1 cellular context compared by ENCODE assay signal in the genomic region with DNA sequence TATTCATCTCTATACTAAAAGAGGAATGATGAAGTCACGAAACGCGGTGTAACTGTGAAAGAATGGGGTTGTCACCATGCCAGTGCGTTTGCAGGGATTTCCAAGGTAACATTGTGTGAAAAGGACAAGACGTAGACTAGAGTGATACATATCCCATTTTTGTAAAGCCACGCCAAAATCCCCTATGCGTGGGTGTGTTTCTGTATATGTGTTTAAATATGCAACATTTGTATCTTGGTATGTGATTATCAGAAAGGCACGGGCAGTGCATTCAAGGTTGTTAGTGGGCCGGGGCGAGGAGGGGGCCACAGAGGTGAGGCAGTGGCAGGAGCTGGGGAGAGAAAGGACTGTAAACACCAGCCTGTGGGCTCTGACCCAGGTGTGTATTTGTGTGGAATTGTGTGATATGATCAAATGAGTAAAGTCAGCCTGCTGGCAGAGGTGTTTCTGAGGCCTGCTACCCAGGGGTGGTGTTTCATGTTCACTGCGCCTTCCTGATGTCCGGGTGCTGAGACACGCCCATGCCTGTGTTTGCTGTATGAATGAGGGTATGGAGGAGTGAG.
TF ChIP-seq lines count a peak whose summit lies in the region.

No MANE protein-coding gene starts in this region.

TF ChIP-seq in GM12878, 131 proteins besides CTCF, POLR2A, EP300 and RAD21 (continued from another document and continues in another):
- TF ChIP-seq, protein P1, sequence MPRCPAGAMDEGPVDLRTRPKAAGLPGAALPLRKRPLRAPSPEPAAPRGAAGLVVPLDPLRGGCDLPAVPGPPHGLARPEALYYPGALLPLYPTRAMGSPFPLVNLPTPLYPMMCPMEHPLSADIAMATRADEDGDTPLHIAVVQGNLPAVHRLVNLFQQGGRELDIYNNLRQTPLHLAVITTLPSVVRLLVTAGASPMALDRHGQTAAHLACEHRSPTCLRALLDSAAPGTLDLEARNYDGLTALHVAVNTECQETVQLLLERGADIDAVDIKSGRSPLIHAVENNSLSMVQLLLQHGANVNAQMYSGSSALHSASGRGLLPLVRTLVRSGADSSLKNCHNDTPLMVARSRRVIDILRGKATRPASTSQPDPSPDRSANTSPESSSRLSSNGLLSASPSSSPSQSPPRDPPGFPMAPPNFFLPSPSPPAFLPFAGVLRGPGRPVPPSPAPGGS (IDR thresholded peaks at IDR 0.05; ENCODE audit: borderline replicate concordance, insufficient read depth, low read depth, low read length, poor library complexity, severe bottlenecking) = no peak
- TF ChIP-seq ATF7 (IDR thresholded peaks at IDR 0.05; ENCODE audit: low read depth) (peak; percentile 90), EGR1 (IDR thresholded peaks at IDR 0.05; ENCODE audit: borderline replicate concordance in 1 of 2, low read depth in 2 of 2, low read length in 2 of 2) (peak in 1 of 2 experiments; percentile 81; a peak in 1 of 3 replicates), EED (IDR thresholded peaks at IDR 0.05; ENCODE audit: low read depth) (peak; percentile 63), MEF2A (IDR thresholded peaks at IDR 0.05; ENCODE audit: insufficient read depth, low read depth, low read length) (0 out of 2 replicates have a peak, but pooled peaks have one; percentile 36), LARP7 (IDR thresholded peaks at IDR 0.05) (no peak), RELA (IDR thresholded peaks at IDR 0.05; ENCODE audit: borderline replicate concordance, partially characterized antibody) (peak; percentile 85), DPF2 (IDR thresholded peaks at IDR 0.05) (peak; percentile 48; the same call in 1 of the 2 replicates), MEF2B (IDR thresholded peaks at IDR 0.05; ENCODE audit: partially characterized antibody, poor library complexity, severe bottlenecking) (peak; percentile 77), CHD2 (IDR thresholded peaks at IDR 0.05; ENCODE audit: borderline replicate concordance, low read depth, low read length) (peak; percentile 78; the same call in 1 of the 2 replicates), CREM (IDR thresholded peaks at IDR 0.05; ENCODE audit: low read depth) (peak; percentile 74; the same call in 1 of the 2 replicates), RUNX3 (IDR thresholded peaks at IDR 0.05; ENCODE audit: low read length) (peak; percentile 81), CBFB (IDR thresholded peaks at IDR 0.05; ENCODE audit: low read depth) (no peak), IKZF1 (conservative IDR thresholded peaks at IDR 0.05) (peak; percentile 72), NR2F1 (conservative IDR thresholded peaks at IDR 0.05) (peak; percentile 24; the same call in 1 of the 2 replicates), PAX5 (IDR thresholded peaks at IDR 0.05; ENCODE audit: borderline replicate concordance, low read depth, low read length) (peak; percentile 62; the same call in 1 of the 2 replicates), TARDBP (IDR thresholded peaks at IDR 0.05; ENCODE audit: borderline replicate concordance) (no peak), YY1 (IDR thresholded peaks at IDR 0.05; ENCODE audit: low read depth, low read length) (0 out of 2 replicates have a peak, but pooled peaks have one; percentile 18), BCL11A (IDR thresholded peaks at IDR 0.05; ENCODE audit: low read depth, low read length) (peak; percentile 81), NR2C2 (IDR thresholded peaks at IDR 0.05; ENCODE audit: borderline replicate concordance, control insufficient read depth, insufficient read length, low read depth) (no peak), MTA3 (IDR thresholded peaks at IDR 0.05; ENCODE audit: borderline replicate concordance, low read length) (no peak), CREB1 (IDR thresholded peaks at IDR 0.05; ENCODE audit: low read depth) (0 out of 2 replicates have a peak, but pooled peaks have one; percentile 68), POU2F2 (IDR thresholded peaks at IDR 0.05; ENCODE audit: borderline replicate concordance, low read depth, low read length) (0 out of 3 replicates have a peak, but pooled peaks have one; percentile 50), SP1 (IDR thresholded peaks at IDR 0.05; ENCODE audit: low read depth, low read length) (peak; percentile 53), BMI1 (IDR thresholded peaks at IDR 0.05; ENCODE audit: borderline replicate concordance) (peak; percentile 51; the same call in 1 of the 2 replicates), JUNB (IDR thresholded peaks at IDR 0.05) (peak; percentile 80), RFX5 (IDR thresholded peaks at IDR 0.05; ENCODE audit: low read depth, low read length) (no peak), NFIC (IDR thresholded peaks at IDR 0.05; ENCODE audit: low read depth, low read length) (peak; percentile 86), JUND (IDR thresholded peaks at IDR 0.05; ENCODE audit: low read depth, low read length) (peak; percentile 61; the same call in 1 of the 2 replicates), IKZF2 (IDR thresholded peaks at IDR 0.05) (peak; percentile 86; a peak in 2 of 4 replicates), NBN (IDR thresholded peaks at IDR 0.05) (peak; percentile 54; the same call in 1 of the 2 replicates), RBBP5 (conservative IDR thresholded peaks at IDR 0.05) (no peak)
- TF ChIP-seq, protein P2, sequence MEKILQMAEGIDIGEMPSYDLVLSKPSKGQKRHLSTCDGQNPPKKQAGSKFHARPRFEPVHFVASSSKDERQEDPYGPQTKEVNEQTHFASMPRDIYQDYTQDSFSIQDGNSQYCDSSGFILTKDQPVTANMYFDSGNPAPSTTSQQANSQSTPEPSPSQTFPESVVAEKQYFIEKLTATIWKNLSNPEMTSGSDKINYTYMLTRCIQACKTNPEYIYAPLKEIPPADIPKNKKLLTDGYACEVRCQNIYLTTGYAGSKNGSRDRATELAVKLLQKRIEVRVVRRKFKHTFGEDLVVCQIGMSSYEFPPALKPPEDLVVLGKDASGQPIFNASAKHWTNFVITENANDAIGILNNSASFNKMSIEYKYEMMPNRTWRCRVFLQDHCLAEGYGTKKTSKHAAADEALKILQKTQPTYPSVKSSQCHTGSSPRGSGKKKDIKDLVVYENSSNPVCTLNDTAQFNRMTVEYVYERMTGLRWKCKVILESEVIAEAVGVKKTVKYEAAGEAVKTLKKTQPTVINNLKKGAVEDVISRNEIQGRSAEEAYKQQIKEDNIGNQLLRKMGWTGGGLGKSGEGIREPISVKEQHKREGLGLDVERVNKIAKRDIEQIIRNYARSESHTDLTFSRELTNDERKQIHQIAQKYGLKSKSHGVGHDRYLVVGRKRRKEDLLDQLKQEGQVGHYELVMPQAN (conservative IDR thresholded peaks at IDR 0.05) = no peak
- TF ChIP-seq, protein P3, sequence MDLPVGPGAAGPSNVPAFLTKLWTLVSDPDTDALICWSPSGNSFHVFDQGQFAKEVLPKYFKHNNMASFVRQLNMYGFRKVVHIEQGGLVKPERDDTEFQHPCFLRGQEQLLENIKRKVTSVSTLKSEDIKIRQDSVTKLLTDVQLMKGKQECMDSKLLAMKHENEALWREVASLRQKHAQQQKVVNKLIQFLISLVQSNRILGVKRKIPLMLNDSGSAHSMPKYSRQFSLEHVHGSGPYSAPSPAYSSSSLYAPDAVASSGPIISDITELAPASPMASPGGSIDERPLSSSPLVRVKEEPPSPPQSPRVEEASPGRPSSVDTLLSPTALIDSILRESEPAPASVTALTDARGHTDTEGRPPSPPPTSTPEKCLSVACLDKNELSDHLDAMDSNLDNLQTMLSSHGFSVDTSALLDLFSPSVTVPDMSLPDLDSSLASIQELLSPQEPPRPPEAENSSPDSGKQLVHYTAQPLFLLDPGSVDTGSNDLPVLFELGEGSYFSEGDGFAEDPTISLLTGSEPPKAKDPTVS (IDR thresholded peaks at IDR 0.05; ENCODE audit: low read depth, low read length) = no peak
- TF ChIP-seq, protein P4, sequence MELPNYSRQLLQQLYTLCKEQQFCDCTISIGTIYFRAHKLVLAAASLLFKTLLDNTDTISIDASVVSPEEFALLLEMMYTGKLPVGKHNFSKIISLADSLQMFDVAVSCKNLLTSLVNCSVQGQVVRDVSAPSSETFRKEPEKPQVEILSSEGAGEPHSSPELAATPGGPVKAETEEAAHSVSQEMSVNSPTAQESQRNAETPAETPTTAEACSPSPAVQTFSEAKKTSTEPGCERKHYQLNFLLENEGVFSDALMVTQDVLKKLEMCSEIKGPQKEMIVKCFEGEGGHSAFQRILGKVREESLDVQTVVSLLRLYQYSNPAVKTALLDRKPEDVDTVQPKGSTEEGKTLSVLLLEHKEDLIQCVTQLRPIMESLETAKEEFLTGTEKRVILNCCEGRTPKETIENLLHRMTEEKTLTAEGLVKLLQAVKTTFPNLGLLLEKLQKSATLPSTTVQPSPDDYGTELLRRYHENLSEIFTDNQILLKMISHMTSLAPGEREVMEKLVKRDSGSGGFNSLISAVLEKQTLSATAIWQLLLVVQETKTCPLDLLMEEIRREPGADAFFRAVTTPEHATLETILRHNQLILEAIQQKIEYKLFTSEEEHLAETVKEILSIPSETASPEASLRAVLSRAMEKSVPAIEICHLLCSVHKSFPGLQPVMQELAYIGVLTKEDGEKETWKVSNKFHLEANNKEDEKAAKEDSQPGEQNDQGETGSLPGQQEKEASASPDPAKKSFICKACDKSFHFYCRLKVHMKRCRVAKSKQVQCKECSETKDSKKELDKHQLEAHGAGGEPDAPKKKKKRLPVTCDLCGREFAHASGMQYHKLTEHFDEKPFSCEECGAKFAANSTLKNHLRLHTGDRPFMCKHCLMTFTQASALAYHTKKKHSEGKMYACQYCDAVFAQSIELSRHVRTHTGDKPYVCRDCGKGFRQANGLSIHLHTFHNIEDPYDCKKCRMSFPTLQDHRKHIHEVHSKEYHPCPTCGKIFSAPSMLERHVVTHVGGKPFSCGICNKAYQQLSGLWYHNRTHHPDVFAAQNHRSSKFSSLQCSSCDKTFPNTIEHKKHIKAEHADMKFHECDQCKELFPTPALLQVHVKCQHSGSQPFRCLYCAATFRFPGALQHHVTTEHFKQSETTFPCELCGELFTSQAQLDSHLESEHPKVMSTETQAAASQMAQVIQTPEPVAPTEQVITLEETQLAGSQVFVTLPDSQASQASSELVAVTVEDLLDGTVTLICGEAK (IDR thresholded peaks at IDR 0.05; ENCODE audit: borderline replicate concordance) = no peak
- TF ChIP-seq, protein P5, sequence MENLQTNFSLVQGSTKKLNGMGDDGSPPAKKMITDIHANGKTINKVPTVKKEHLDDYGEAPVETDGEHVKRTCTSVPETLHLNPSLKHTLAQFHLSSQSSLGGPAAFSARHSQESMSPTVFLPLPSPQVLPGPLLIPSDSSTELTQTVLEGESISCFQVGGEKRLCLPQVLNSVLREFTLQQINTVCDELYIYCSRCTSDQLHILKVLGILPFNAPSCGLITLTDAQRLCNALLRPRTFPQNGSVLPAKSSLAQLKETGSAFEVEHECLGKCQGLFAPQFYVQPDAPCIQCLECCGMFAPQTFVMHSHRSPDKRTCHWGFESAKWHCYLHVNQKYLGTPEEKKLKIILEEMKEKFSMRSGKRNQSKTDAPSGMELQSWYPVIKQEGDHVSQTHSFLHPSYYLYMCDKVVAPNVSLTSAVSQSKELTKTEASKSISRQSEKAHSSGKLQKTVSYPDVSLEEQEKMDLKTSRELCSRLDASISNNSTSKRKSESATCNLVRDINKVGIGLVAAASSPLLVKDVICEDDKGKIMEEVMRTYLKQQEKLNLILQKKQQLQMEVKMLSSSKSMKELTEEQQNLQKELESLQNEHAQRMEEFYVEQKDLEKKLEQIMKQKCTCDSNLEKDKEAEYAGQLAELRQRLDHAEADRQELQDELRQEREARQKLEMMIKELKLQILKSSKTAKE (IDR thresholded peaks at IDR 0.05; ENCODE audit: low read depth, poor library complexity, severe bottlenecking) = peak; percentile 47
- TF ChIP-seq, protein P6, sequence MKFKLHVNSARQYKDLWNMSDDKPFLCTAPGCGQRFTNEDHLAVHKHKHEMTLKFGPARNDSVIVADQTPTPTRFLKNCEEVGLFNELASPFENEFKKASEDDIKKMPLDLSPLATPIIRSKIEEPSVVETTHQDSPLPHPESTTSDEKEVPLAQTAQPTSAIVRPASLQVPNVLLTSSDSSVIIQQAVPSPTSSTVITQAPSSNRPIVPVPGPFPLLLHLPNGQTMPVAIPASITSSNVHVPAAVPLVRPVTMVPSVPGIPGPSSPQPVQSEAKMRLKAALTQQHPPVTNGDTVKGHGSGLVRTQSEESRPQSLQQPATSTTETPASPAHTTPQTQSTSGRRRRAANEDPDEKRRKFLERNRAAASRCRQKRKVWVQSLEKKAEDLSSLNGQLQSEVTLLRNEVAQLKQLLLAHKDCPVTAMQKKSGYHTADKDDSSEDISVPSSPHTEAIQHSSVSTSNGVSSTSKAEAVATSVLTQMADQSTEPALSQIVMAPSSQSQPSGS (IDR thresholded peaks at IDR 0.05; ENCODE audit: low read length) = peak; percentile 77
- TF ChIP-seq, protein P7, sequence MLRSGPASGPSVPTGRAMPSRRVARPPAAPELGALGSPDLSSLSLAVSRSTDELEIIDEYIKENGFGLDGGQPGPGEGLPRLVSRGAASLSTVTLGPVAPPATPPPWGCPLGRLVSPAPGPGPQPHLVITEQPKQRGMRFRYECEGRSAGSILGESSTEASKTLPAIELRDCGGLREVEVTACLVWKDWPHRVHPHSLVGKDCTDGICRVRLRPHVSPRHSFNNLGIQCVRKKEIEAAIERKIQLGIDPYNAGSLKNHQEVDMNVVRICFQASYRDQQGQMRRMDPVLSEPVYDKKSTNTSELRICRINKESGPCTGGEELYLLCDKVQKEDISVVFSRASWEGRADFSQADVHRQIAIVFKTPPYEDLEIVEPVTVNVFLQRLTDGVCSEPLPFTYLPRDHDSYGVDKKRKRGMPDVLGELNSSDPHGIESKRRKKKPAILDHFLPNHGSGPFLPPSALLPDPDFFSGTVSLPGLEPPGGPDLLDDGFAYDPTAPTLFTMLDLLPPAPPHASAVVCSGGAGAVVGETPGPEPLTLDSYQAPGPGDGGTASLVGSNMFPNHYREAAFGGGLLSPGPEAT (IDR thresholded peaks at IDR 0.05; ENCODE audit: low read depth) = peak; percentile 95
- TF ChIP-seq, protein P8, sequence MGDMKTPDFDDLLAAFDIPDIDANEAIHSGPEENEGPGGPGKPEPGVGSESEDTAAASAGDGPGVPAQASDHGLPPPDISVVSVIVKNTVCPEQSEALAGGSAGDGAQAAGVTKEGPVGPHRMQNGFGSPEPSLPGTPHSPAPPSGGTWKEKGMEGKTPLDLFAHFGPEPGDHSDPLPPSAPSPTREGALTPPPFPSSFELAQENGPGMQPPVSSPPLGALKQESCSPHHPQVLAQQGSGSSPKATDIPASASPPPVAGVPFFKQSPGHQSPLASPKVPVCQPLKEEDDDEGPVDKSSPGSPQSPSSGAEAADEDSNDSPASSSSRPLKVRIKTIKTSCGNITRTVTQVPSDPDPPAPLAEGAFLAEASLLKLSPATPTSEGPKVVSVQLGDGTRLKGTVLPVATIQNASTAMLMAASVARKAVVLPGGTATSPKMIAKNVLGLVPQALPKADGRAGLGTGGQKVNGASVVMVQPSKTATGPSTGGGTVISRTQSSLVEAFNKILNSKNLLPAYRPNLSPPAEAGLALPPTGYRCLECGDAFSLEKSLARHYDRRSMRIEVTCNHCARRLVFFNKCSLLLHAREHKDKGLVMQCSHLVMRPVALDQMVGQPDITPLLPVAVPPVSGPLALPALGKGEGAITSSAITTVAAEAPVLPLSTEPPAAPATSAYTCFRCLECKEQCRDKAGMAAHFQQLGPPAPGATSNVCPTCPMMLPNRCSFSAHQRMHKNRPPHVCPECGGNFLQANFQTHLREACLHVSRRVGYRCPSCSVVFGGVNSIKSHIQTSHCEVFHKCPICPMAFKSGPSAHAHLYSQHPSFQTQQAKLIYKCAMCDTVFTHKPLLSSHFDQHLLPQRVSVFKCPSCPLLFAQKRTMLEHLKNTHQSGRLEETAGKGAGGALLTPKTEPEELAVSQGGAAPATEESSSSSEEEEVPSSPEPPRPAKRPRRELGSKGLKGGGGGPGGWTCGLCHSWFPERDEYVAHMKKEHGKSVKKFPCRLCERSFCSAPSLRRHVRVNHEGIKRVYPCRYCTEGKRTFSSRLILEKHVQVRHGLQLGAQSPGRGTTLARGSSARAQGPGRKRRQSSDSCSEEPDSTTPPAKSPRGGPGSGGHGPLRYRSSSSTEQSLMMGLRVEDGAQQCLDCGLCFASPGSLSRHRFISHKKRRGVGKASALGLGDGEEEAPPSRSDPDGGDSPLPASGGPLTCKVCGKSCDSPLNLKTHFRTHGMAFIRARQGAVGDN (IDR thresholded peaks at IDR 0.05) = peak; percentile 58; the same call in 1 of the 2 replicates
